31 cellular contexts compared by ENCODE assay signal in genomic region chr11:65806972-65807371, GRCh38. TPM values are rescaled to one million over a fixed set of nuclear protein-coding genes. Genes with fewer than 3 reads are reported as not detected.
"Had no signal": no experiment of that assay in that cellular context is flagged by ENCODE, and none has a peak within 500 bp of the region (broad histone marks: within the 10 kb centered on the region; RNA-seq: fewer than 3 reads in every experiment).

No MANE protein-coding gene starts in this region.

- H3K36me3 ChIP-seq: brain microvascular endothelial cell, WERI-Rb-1 had no signal

- DNase-seq: activated CD4-positive, alpha-beta memory T cell treated with anti-CD3 and anti-CD28 coated beads, Interleukin-2, amount 10 ng/mL, durations not matched to agents 7 days and 5 days; activated CD4-positive, alpha-beta T cell treated with anti-CD3 and anti-CD28 coated beads for 1 hour; activated CD4-positive, alpha-beta T cell treated with anti-CD3 and anti-CD28 coated beads for 48 hours; activated CD4-positive, CD25-positive, alpha-beta regulatory T cell; activated CD8-positive, alpha-beta memory T cell treated with anti-CD3 and anti-CD28 coated beads for 24 hours; activated CD8-positive, alpha-beta memory T cell treated with anti-CD3 and anti-CD28 coated beads, Interleukin-2, amount 10 ng/mL, durations not matched to agents 7 days and 5 days; activated CD8-positive, alpha-beta memory T cell treated with anti-CD3 and anti-CD28 coated beads, Interleukin-2, amount 50 U/mL, for 48 hours; activated effector memory CD4-positive, alpha-beta T cell treated with anti-CD3 and anti-CD28 coated beads, Interleukin-2, amount 50 U/mL, for 16 hours; activated naive CD4-positive, alpha-beta T cell; activated naive CD4-positive, alpha-beta T cell treated with anti-CD3 and anti-CD28 coated beads, Interleukin-2, amount 50 U/mL, for 16 hours; activated naive CD8-positive, alpha-beta T cell treated with anti-CD3 and anti-CD28 coated beads for 36 hours; activated T-cell treated with anti-CD3 and anti-CD28 coated beads, Interleukin-2, amount 50 U/mL, for 48 hours; amniotic stem cell; aorta; brain microvascular endothelial cell; central memory CD4-positive, alpha-beta T cell; Karpas-422; NCI-H1048; NCI-H1105 treated with DMSO at 0.1 percent for 48 hours; NCI-H1436; NCI-H1694; NCI-H1930; NCI-H2081 treated with DMSO at 0.1 percent for 48 hours; NCI-H345; NCI-H524 treated with DMSO at 0.1 percent for 48 hours; Right ventricle myocardium superior; T1000; WERI-Rb-1 had no signal

- H3K27ac ChIP-seq: brain microvascular endothelial cell, WERI-Rb-1 had no signal

- ATAC-seq: activated CD8-positive, alpha-beta memory T cell treated with anti-CD3 and anti-CD28 coated beads, Interleukin-2, amount 10 ng/mL, durations not matched to agents 7 days and 5 days had no signal

RNA-seq across cellular contexts. Expression of gene OVOL1, which starts 20.1 kb away (rescaled TPM):
- total RNA-seq: activated CD4-positive, alpha-beta memory T cell treated with anti-CD3 and anti-CD28 coated beads, Interleukin-2, amount 10 ng/mL, durations not matched to agents 7 days and 5 days; activated CD8-positive, alpha-beta memory T cell treated with anti-CD3 and anti-CD28 coated beads, Interleukin-2, amount 10 ng/mL, durations not matched to agents 7 days and 5 days; aorta; MCF 10A; NCI-H460; Right ventricle myocardium superior; T-helper 1 cell treated with Interleukin-12 subunit alpha and Interleukin-12 subunit beta and Interleukin-4 antibody, amounts not matched to agents 30 ng/mL and 1 ng/mL, for 36 hours had no signal

RNA-seq across cellular contexts. Expression of gene SNX32, which starts 26.8 kb away (rescaled TPM):
- total RNA-seq: MCF 10A, Right ventricle myocardium superior had no signal
